8 cellular contexts compared by ENCODE assay signal in the genomic region with DNA sequence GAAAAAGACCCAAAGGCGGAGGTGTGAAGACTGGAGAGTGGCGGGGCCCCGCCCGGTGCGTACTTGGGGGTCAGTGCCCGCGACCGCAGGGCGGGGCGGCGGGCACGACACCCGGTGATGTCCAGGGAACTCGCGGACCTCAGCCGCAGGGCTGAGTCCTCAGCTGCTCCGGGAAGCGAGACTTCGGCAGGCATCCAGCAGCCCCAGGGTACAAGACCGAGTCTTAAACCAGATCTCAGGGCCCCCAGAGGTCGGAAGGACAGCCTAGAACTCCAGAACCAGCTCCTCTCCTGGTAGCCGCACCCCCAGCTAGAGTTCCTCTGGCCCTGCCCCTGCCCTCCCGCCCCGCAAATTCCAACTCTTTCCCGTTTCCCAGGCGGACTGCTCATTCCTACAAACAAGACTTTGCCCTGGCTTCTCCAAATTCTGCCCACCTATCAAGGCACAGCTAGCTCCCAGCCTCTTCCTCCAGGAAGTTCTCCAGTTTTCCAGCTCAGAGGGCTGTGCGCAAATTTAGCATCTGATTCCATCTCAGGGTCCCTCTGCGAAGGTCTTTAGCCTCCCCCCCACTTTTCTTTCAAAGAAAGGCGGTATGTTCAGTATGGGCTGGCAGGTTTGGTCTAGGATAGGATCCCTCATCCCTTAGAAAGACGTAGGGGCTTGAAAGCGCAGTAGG. TPM values are rescaled to one million over a fixed set of nuclear protein-coding genes. Genes with fewer than 3 reads are reported as not detected.
DNase-seq lines count a peak whose midpoint lies in the region; ATAC-seq and TF ChIP-seq lines count a peak whose summit lies in the region.

No MANE protein-coding gene starts in this region.

- peaks cover 14% of the 10 kb centered on the region for H3K4me1 ChIP-seq in DND-41 (ENCODE audit: insufficient read depth, low read length)
- no peaks in the 10 kb centered on the region for H3K4me1 ChIP-seq in colonic mucosa
- peaks cover 16% of the 10 kb centered on the region for H3K4me1 ChIP-seq in mucosa of descending colon (ENCODE audit: low read depth)

- H3K9me3 ChIP-seq in DND-41 (ENCODE audit: insufficient read depth, low read length, severe bottlenecking) (no peaks in the 10 kb centered on the region), colonic mucosa (no peaks in the 10 kb centered on the region), mucosa of descending colon (no peaks in the 10 kb centered on the region)

- ATAC-seq in DND-41 (ENCODE audit: insufficient read depth, low read depth) (no peak), mucosa of descending colon (peak; percentile 10)

- H3K4me3 ChIP-seq in DND-41 (ENCODE audit: low read depth in 1 of 2, low read length in 2 of 2) (no peak overlapping the region), colonic mucosa (peak overlapping the region; percentile 51), mucosa of descending colon (no peak overlapping the region)

- peaks cover 44% of the 10 kb centered on the region for H3K27me3 ChIP-seq in DND-41 (ENCODE audit: insufficient read depth, low read length, poor library complexity)
- peaks cover 18% of the 10 kb centered on the region for H3K27me3 ChIP-seq in colonic mucosa

- H3K9ac ChIP-seq in DND-41 (ENCODE audit: low read depth, low read length) (no peak overlapping the region), colonic mucosa (ENCODE audit: low read depth in 2 of 2, low read length in 2 of 2) (peak overlapping the region; percentile 63 to 74)

- H3K27ac ChIP-seq in DND-41 (ENCODE audit: low read length) (no peak overlapping the region), colonic mucosa (peak overlapping the region; percentile 21)

- DNase-seq in DND-41 = no peak
- DNase-seq in NCI-H2171 treated with DMSO at 0.1 percent for 48 hours (lab: John Stamatoyannopoulos, UW) = peak; percentile 33
- peak; percentile 53 for DNase-seq in colonic mucosa
- peak in 2 of 3 donors; percentile 31 to 39 for DNase-seq in mucosa of descending colon
- no peak for DNase-seq in cerebellar nuclear complex (lab: John Stamatoyannopoulos, UW)
- DNase-seq in germinal center (ENCODE audit: low spot score) = no peak
- no peak for DNase-seq in central memory CD4-positive, alpha-beta T cell
- DNase-seq in SK-N-DZ (ENCODE audit: low spot score) = no peak

- intact Hi-C loops in colonic mucosa (cut with DNase I) = loop anchor here (5.0 kb wide), 2 partner anchors 184 to 284 kb away; no protein-coding TSS in a partner anchor
- intact Hi-C loops in mucosa of descending colon (cut with DNase I, micrococcal nuclease) = loop anchor here in 1 of 2 donors (10.0 kb wide), 1 partner anchor 282 kb away; no protein-coding TSS in a partner anchor

- H3K79me2 ChIP-seq in DND-41 (ENCODE audit: insufficient read depth, low read length) = no peaks in the 10 kb centered on the region

- TF ChIP-seq CTCF in DND-41 (IDR thresholded peaks at IDR 0.05; ENCODE audit: borderline replicate concordance, extremely low read depth, low read length, poor library complexity, severe bottlenecking) = no peak
- TF ChIP-seq CTCF in colonic mucosa (IDR thresholded peaks at IDR 0.05) = no peak
- TF ChIP-seq CTCF in mucosa of descending colon (IDR thresholded peaks at IDR 0.05) = no peak

- no peaks in the 10 kb centered on the region for H3K36me3 ChIP-seq in DND-41 (ENCODE audit: insufficient read depth, low read length)
- H3K36me3 ChIP-seq in colonic mucosa = no peaks in the 10 kb centered on the region
- no peaks in the 10 kb centered on the region for H3K36me3 ChIP-seq in mucosa of descending colon (ENCODE audit: low read depth)

- peak overlapping the region; percentile 78; the same call in 1 of the 2 replicates for H2AFZ ChIP-seq in DND-41 (ENCODE audit: low read depth, low read length)

- H3K4me2 ChIP-seq in DND-41 (ENCODE audit: insufficient read depth, low read length) = 0 out of 2 replicates have a peak overlapping the region, but pooled peaks have one; percentile 87

- no peaks in the 10 kb centered on the region for H4K20me1 ChIP-seq in DND-41 (ENCODE audit: insufficient read depth, low read length)

RNA-seq across cellular contexts. Expression of a gene that starts 26.0 kb away (rescaled TPM):
- total RNA-seq in colonic mucosa (not detected), mucosa of descending colon (not detected)
- not detected in 2 replicates for polyA plus RNA-seq in SK-N-DZ (2014; cell fraction: cytosol; rRNA removed)
- polyA plus RNA-seq in SK-N-DZ (2014; cell fraction: nucleus; rRNA removed) = not detected in 2 replicates

RNA-seq across cellular contexts. Expression of a gene that starts 37.7 kb away (rescaled TPM):
- total RNA-seq in colonic mucosa (10 to 100 TPM in 1 of 2 donors, 1 to 10 TPM in 1; 9.4 to 18.9 TPM), mucosa of descending colon (10 to 100 TPM; 10.5 to 20.0 (median 16.0) TPM)
- polyA plus RNA-seq in SK-N-DZ (2014; cell fraction: cytosol; rRNA removed) = 34.7 and 39.5 TPM in 2 replicates
- polyA plus RNA-seq in SK-N-DZ (2014; cell fraction: nucleus; rRNA removed) = 48.3 and 75.5 TPM in 2 replicates

RNA-seq across cellular contexts. Expression of a gene that starts 56.7 kb away (rescaled TPM):
- total RNA-seq in colonic mucosa = 10 to 100 TPM; 36.2 to 47.5 TPM
- total RNA-seq in mucosa of descending colon = 10 to 100 TPM; 30.4 to 37.4 (median 34.6) TPM
- 40.5 and 45.2 TPM in 2 replicates for polyA plus RNA-seq in SK-N-DZ (2014; cell fraction: cytosol; rRNA removed)
- 33.6 and 43.1 TPM in 2 replicates for polyA plus RNA-seq in SK-N-DZ (2014; cell fraction: nucleus; rRNA removed)

RNA-seq across cellular contexts. Expression of a gene that starts 57.8 kb away (rescaled TPM):
- total RNA-seq in colonic mucosa = 100 to 1,000 TPM; 147 to 353 TPM
- 100 to 1,000 TPM; 132 to 207 (median 144) TPM for total RNA-seq in mucosa of descending colon
- polyA plus RNA-seq in SK-N-DZ (2014; cell fraction: cytosol; rRNA removed) = 728 and 916 TPM in 2 replicates
- 240 and 336 TPM in 2 replicates for polyA plus RNA-seq in SK-N-DZ (2014; cell fraction: nucleus; rRNA removed)

Comparison
In these comparisons a context has a peak if more than half of its experiments do, and no peak if none do; other contexts are left out.
1. DNase-seq: peak in NCI-H2171 treated with DMSO at 0.1 percent for 48 hours (single experiment), colonic mucosa (single experiment) and mucosa of descending colon (2 of 3); none in DND-41 (single experiment), cerebellar nuclear complex (0 of 2), germinal center (single experiment), central memory CD4-positive, alpha-beta T cell (single experiment) and SK-N-DZ (single experiment).